ENCODE assay signal across 21 cellular contexts in genomic region chr21:41736423-41736822, GRCh38. TPM values are rescaled to one million over a fixed set of nuclear protein-coding genes. Genes with fewer than 3 reads are reported as not detected.
DNase-seq lines count a peak whose midpoint lies in the region; ATAC-seq and TF ChIP-seq lines count a peak whose summit lies in the region.
"Had no signal": no experiment of that assay in that cellular context is flagged by ENCODE, and none has a peak within 500 bp of the region (broad histone marks: within the 10 kb centered on the region; RNA-seq: fewer than 3 reads in every experiment).

No MANE protein-coding gene starts in this region.

- H3K27ac ChIP-seq in PC-9 (peak overlapping the region; percentile 44; the same call in 1 of the 2 replicates), neuronal stem cell (replicated peaks; ENCODE audit: low read length) (no peak overlapping the region)
- H3K27ac ChIP-seq: A549; BLaER1 treated with 17β-estradiol and CSF1 and Interleukin-3, amounts not matched to agents 10 nM and 100 nM had no signal

- TF ChIP-seq CTCF in Calu3 (IDR thresholded peaks at IDR 0.05; ENCODE audit: unreplicated experiment) (no peak), PC-9 (conservative IDR thresholded peaks at IDR 0.05) (no peak), endothelial cell (IDR thresholded peaks at IDR 0.05; ENCODE audit: unreplicated experiment) (no peak)

- H3K9me2 ChIP-seq in PC-9 (ENCODE audit: insufficient read depth): no peaks in the 10 kb centered on the region

- H3K18ac ChIP-seq in neuronal stem cell (ENCODE audit: low read length): no peak overlapping the region

- no CpG with 5 or more reads among the region's 2 CpGs for WGBS in neuronal stem cell (ENCODE audit: extremely low coverage in 2 of 2, insufficient read length in 2 of 2, insufficient replicate concordance in 1 of 2), 2 donors

- intact Hi-C loops in Calu3 (cut with micrococcal nuclease; ENCODE audit: unreplicated experiment) (no loop called here), PC-9 (cut with micrococcal nuclease; ENCODE audit: unreplicated experiment) (no loop called here)

- POLR2A ChIA-PET in PC-9 (lab: Charles Lee; ENCODE audit: unreplicated experiment): no interaction called here

- no peaks in the 10 kb centered on the region for H3K27me3 ChIP-seq in PC-9 (ENCODE audit: insufficient read depth, low read depth)
- H3K27me3 ChIP-seq in neuronal stem cell (ENCODE audit: control insufficient read depth in 3 of 3, insufficient read depth in 3 of 3, low read depth in 1 of 3, low read length in 3 of 3): no peaks in the 10 kb centered on the region
- H3K27me3 ChIP-seq: BE2C; BLaER1 treated with 17β-estradiol and CSF1 and Interleukin-3, amounts not matched to agents 10 nM and 100 nM had no signal

- no peak for DNase-seq in Calu3
- DNase-seq in PC-9: no peak
- no peak for DNase-seq in endothelial cell (ENCODE audit: low spot score)
- no peak for DNase-seq in neuronal stem cell (ENCODE audit: low spot score)
- DNase-seq: 8988T; ACHN; AML-193; BE2C; CD4-positive, alpha-beta T cell; CD8-positive, alpha-beta memory T cell; DMS153; DND-41; GOT3; HFFc6 had no signal

- no peak overlapping the region for H4K8ac ChIP-seq in neuronal stem cell (ENCODE audit: low read depth, low read length)

- H2BK15ac ChIP-seq in neuronal stem cell (ENCODE audit: low read length): no peak overlapping the region

- H3K4me1 Mint-ChIP-seq in Calu3 (ENCODE audit: low read depth, unreplicated experiment) (peaks cover 9% of the 10 kb centered on the region), endothelial cell (ENCODE audit: unreplicated experiment) (peaks cover 2% of the 10 kb centered on the region)
- H3K4me1 Mint-ChIP-seq: CD8-positive, alpha-beta memory T cell had no signal

- H3K36me3 Mint-ChIP-seq in Calu3 (ENCODE audit: insufficient read depth, unreplicated experiment) (peaks cover 55% of the 10 kb centered on the region), endothelial cell (ENCODE audit: low read depth, unreplicated experiment) (peaks cover 34% of the 10 kb centered on the region)
- H3K36me3 Mint-ChIP-seq: CD14-positive monocyte had no signal

- no peak overlapping the region for H4K91ac ChIP-seq in neuronal stem cell (ENCODE audit: low read depth, low read length, poor library complexity)

- CTCF ChIA-PET in Calu3 (lab: Charles Lee) (no interaction called here), PC-9 (lab: Charles Lee) (no interaction called here)

- H3K27ac Mint-ChIP-seq in Calu3 (ENCODE audit: unreplicated experiment) (peak overlapping the region; percentile 57), endothelial cell (ENCODE audit: unreplicated experiment) (no peak overlapping the region)
- H3K27ac Mint-ChIP-seq: CD4-positive, alpha-beta T cell; CD8-positive, alpha-beta memory T cell; HFFc6 had no signal

- H3K14ac ChIP-seq in neuronal stem cell (ENCODE audit: low read length): no peak overlapping the region

- ATAC-seq in GM18502 (IDR thresholded peaks at IDR 0.05; ENCODE audit: poor library complexity, unreplicated experiment) (no peak), HG03565 (IDR thresholded peaks at IDR 0.05; ENCODE audit: unreplicated experiment) (no peak), HG02938 (IDR thresholded peaks at IDR 0.05; ENCODE audit: unreplicated experiment) (no peak)
- ATAC-seq: A549 had no signal

- no peak overlapping the region for H3K23ac ChIP-seq in neuronal stem cell (ENCODE audit: low read depth, low read length, poor library complexity)

- no peak overlapping the region for H2BK5ac ChIP-seq in neuronal stem cell (ENCODE audit: low read length)

- peaks cover 8% of the 10 kb centered on the region for H4K20me1 ChIP-seq in PC-9 (ENCODE audit: insufficient read depth)
- H4K20me1 ChIP-seq: BLaER1 treated with 17β-estradiol and CSF1 and Interleukin-3, amounts not matched to agents 10 nM and 100 nM had no signal

- no peaks in the 10 kb centered on the region for H3K79me1 ChIP-seq in neuronal stem cell (ENCODE audit: low read depth, low read length)

- H3K4me2 ChIP-seq in PC-9: no peak overlapping the region
- H3K4me2 ChIP-seq in neuronal stem cell (ENCODE audit: insufficient read depth, low read length, poor library complexity, severe bottlenecking): no peak overlapping the region
- H3K4me2 ChIP-seq: A549; BLaER1 treated with 17β-estradiol and CSF1 and Interleukin-3, amounts not matched to agents 10 nM and 100 nM had no signal

- no peak overlapping the region for H3K4ac ChIP-seq in neuronal stem cell (ENCODE audit: low read length)

- H3K9me3 Mint-ChIP-seq in Calu3 (ENCODE audit: low read depth, unreplicated experiment) (peaks cover 9% of the 10 kb centered on the region), endothelial cell (ENCODE audit: unreplicated experiment) (peaks cover 9% of the 10 kb centered on the region)

- H3K27me3 Mint-ChIP-seq in Calu3 (ENCODE audit: unreplicated experiment) (no peaks in the 10 kb centered on the region), endothelial cell (ENCODE audit: unreplicated experiment) (peaks cover 10% of the 10 kb centered on the region)

- H3K36me3 ChIP-seq in PC-9 (ENCODE audit: low read depth) (peaks cover 18% of the 10 kb centered on the region), neuronal stem cell (replicated peaks in 1 of 2; ENCODE audit: control insufficient read depth in 2 of 2, insufficient read depth in 2 of 2, low read length in 2 of 2) (no peaks in the 10 kb centered on the region)
- H3K36me3 ChIP-seq: BE2C; BLaER1 treated with 17β-estradiol and CSF1 and Interleukin-3, amounts not matched to agents 10 nM and 100 nM; HAP-1 had no signal

- H3K9ac ChIP-seq in neuronal stem cell (ENCODE audit: low read depth, low read length, poor library complexity): no peak overlapping the region
- H3K9ac ChIP-seq: BLaER1 treated with 17β-estradiol and CSF1 and Interleukin-3, amounts not matched to agents 10 nM and 100 nM had no signal

- no peak overlapping the region for H2BK120ac ChIP-seq in neuronal stem cell (ENCODE audit: low read depth, low read length)

- H3K4me3 Mint-ChIP-seq in Calu3 (ENCODE audit: low read depth, unreplicated experiment) (no peak overlapping the region), endothelial cell (ENCODE audit: unreplicated experiment) (peak overlapping the region; percentile 14)
- H3K4me3 Mint-ChIP-seq: CD14-positive monocyte; CD4-positive, alpha-beta T cell; CD8-positive, alpha-beta memory T cell; HFFc6 had no signal

- H3F3A ChIP-seq in PC-9 (ENCODE audit: insufficient read depth, low read depth): peaks cover 68% of the 10 kb centered on the region

- peaks cover 30% of the 10 kb centered on the region for H3K79me2 ChIP-seq in PC-9 (ENCODE audit: low read depth)

- H3K9me3 ChIP-seq in PC-9 (ENCODE audit: insufficient read depth, low read depth): no peaks in the 10 kb centered on the region
- peaks cover 8% of the 10 kb centered on the region in 2 donors for H3K9me3 ChIP-seq in neuronal stem cell (replicated peaks in 1 of 2; ENCODE audit: control insufficient read depth in 2 of 2, insufficient read depth in 1 of 2, low read depth in 1 of 2, low read length in 2 of 2)
- H3K9me3 ChIP-seq: BE2C, HAP-1 had no signal

- BruUV-seq in Calu3 (replicated peaks; lab: Mats Ljungman, UMichigan) (no TSS peak), PC-9 (replicated peaks; lab: Mats Ljungman, UMichigan) (no TSS peak)

- no peak overlapping the region for H3K4me3 ChIP-seq in PC-9
- peak overlapping the region in 1 of 2 donors; percentile 33 for H3K4me3 ChIP-seq in neuronal stem cell (ENCODE audit: low read length in 2 of 2)
- H3K4me3 ChIP-seq: A549; BLaER1 treated with 17β-estradiol and CSF1 and Interleukin-3, amounts not matched to agents 10 nM and 100 nM; HAP-1 had no signal

- H3K4me1 ChIP-seq in PC-9 (replicated peaks; ENCODE audit: insufficient read depth): peaks cover 10% of the 10 kb centered on the region
- H3K4me1 ChIP-seq in neuronal stem cell (ENCODE audit: control insufficient read depth in 2 of 2, insufficient read depth in 1 of 2, low read depth in 1 of 2, low read length in 2 of 2): no peaks in the 10 kb centered on the region
- H3K4me1 ChIP-seq: A549, BE2C, HAP-1 had no signal

- H2AK5ac ChIP-seq in neuronal stem cell (ENCODE audit: low read depth, low read length): peak overlapping the region; percentile 44

- no peak overlapping the region for H2BK12ac ChIP-seq in neuronal stem cell (ENCODE audit: low read length)

- H2AFZ ChIP-seq in PC-9 (no peak overlapping the region), neuronal stem cell (ENCODE audit: low read length) (no peak overlapping the region)

RNA-seq across cellular contexts. Expression of gene RIPK4, which starts 30.4 kb away (rescaled TPM):
- 30.0 and 30.3 TPM in 2 replicates for total RNA-seq in Calu3 (2022)
- 30.1 and 39.3 TPM in 2 replicates for total RNA-seq in PC-9 (2021)
- 9.6 TPM for total RNA-seq in endothelial cell (ENCODE audit: unreplicated experiment)
- polyA plus RNA-seq in neuronal stem cell (2013, experiment 1 of 2): 0.47 TPM
- 0.46 TPM for polyA plus RNA-seq in neuronal stem cell (2013, experiment 2 of 2)
- polyA plus RNA-seq: CD8-positive, alpha-beta memory T cell had no signal
